ENCODE assay signal across 21 cellular contexts in genomic region chr16:21722771-21723460, GRCh38. TPM values are rescaled to one million over a fixed set of nuclear protein-coding genes. Genes with fewer than 3 reads are reported as not detected.
"Had no signal": no experiment of that assay in that cellular context is flagged by ENCODE, and none has a peak within 500 bp of the region (broad histone marks: within the 10 kb centered on the region; RNA-seq: fewer than 3 reads in every experiment).

No MANE protein-coding gene starts in this region.

- H3K4me3 ChIP-seq: heart left ventricle, neural progenitor cell, ovary, right atrium auricular region, sigmoid colon, skin epidermis, stomach, thoracic aorta, transverse colon had no signal

- H3K4me1 ChIP-seq: heart left ventricle, neural progenitor cell, right atrium auricular region, sigmoid colon, stomach, transverse colon had no signal

- H3K27ac ChIP-seq: heart left ventricle, neural progenitor cell, ovary, right atrium auricular region, sigmoid colon, skin epidermis, stomach, thoracic aorta, transverse colon had no signal

- H3K9me3 Mint-ChIP-seq: effector memory CD8-positive, alpha-beta T cell; neural progenitor cell had no signal

- H3K4me3 Mint-ChIP-seq: effector memory CD8-positive, alpha-beta T cell; natural killer cell treated with Interleukin-12 subunit alpha and Interleukin-12 subunit beta and Interleukin-15 and Interleukin-18, amount 100 ng/mL, for 72 hours; neural progenitor cell; stimulated activated naive B cell treated with anti-CD40 and anti-IgM and Interleukin-4, amounts not matched to agents 10 μg/mL and 1 μg/mL and 100 μg/mL, for 72 hours had no signal

- H2AFZ ChIP-seq: neural progenitor cell had no signal

- H3K4me2 ChIP-seq: neural progenitor cell had no signal

- H3K36me3 ChIP-seq: heart left ventricle, neural progenitor cell, ovary, right atrium auricular region, sigmoid colon, stomach, thoracic aorta, transverse colon had no signal

- H3K36me3 Mint-ChIP-seq: natural killer cell treated with Interleukin-12 subunit alpha and Interleukin-12 subunit beta and Interleukin-15 and Interleukin-18, amount 100 ng/mL, for 72 hours; neural progenitor cell had no signal

- DNase-seq: effector memory CD8-positive, alpha-beta T cell; heart left ventricle; hippocampal formation; kidney glomerular epithelial cell; nucleus accumbens; ovary; sigmoid colon; stimulated activated CD4-positive, alpha-beta T cell treated with anti-CD3 and anti-CD28 coated beads, Interleukin-2, amount 100 ng/mL, for 24 hours; stimulated activated CD4-positive, alpha-beta T cell treated with anti-CD3 and anti-CD28 coated beads, Interleukin-4, amount 100 ng/mL, for 4 hours; stimulated activated naive B cell treated with anti-CD40 and anti-IgM and Interleukin-4, amounts not matched to agents 10 μg/mL and 1 μg/mL and 100 μg/mL, for 72 hours; stomach; transverse colon had no signal

- H3K4me1 Mint-ChIP-seq: neural progenitor cell had no signal

- H3K9me3 ChIP-seq: heart left ventricle, ovary, right atrium auricular region, sigmoid colon, stomach, thoracic aorta, transverse colon had no signal

- H3K9ac ChIP-seq: neural progenitor cell had no signal

- FAIRE-seq: frontal cortex had no signal

- H3K27me3 ChIP-seq: heart left ventricle, neural progenitor cell, ovary, right atrium auricular region, sigmoid colon, transverse colon had no signal

- ATAC-seq: effector memory CD8-positive, alpha-beta T cell; heart left ventricle; left lobe of liver; natural killer cell treated with Interleukin-12 subunit alpha and Interleukin-12 subunit beta and Interleukin-15 and Interleukin-18, amount 100 ng/mL, for 72 hours; stimulated activated naive B cell treated with anti-CD40 and anti-IgM and Interleukin-4, amounts not matched to agents 10 μg/mL and 1 μg/mL and 100 μg/mL, for 72 hours had no signal

- H3K27ac Mint-ChIP-seq: effector memory CD8-positive, alpha-beta T cell; neural progenitor cell; stimulated activated naive B cell treated with anti-CD40 and anti-IgM and Interleukin-4, amounts not matched to agents 10 μg/mL and 1 μg/mL and 100 μg/mL, for 72 hours had no signal

RNA-seq across cellular contexts. Expression of gene OTOA, which starts 59.1 kb away (rescaled TPM):
- total RNA-seq: epithelial cell of proximal tubule, lower leg skin, right atrium auricular region had no signal
